In the genomic region with DNA sequence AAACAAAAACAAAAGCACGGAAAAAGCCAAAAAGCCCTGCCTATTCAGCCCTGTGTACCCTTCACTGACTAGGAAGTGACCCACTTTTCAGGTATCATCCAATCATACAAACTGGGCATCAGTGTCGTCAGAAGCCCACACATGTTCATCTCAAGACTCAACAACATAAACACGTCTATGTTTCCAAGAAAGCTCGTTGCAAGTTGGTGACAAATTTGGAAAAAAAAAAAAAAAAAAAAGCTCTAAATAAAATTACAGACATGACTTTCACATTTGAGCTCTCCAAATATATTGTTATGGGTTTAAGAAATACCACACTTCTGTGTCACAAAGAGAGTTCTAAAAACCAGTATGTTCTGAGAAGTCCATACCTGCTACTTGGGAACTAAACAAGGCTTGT, we compare ENCODE assay signal across 13 cellular contexts.
DNase-seq lines count a peak whose midpoint lies in the region; ATAC-seq and TF ChIP-seq lines count a peak whose summit lies in the region.
"Had no signal": no experiment of that assay in that cellular context is flagged by ENCODE, and none has a peak within 500 bp of the region (broad histone marks: within the 10 kb centered on the region; RNA-seq: fewer than 3 reads in every experiment).

No MANE protein-coding gene starts in this region.

- H3K9ac ChIP-seq in SK-N-SH (no peak overlapping the region), skeletal muscle satellite cell (ENCODE audit: low read depth, low read length) (peak overlapping the region; percentile 91)

- H3K4me2 ChIP-seq in SK-N-SH = peak overlapping the region; percentile 44; the same call in 1 of the 2 replicates
- peak overlapping the region; percentile 78 for H3K4me2 ChIP-seq in skeletal muscle satellite cell (ENCODE audit: low read length)

- DNase-seq in SK-N-SH (no peak), SJSA1 (ENCODE audit: low read depth in 1 of 2, low spot score in 2 of 2) (no peak), posterior vena cava (ENCODE audit: low spot score) (no peak), middle frontal gyrus (ENCODE audit: extremely low spot score, low spot score) (no peak)
- peak; percentile 57 to 60 (median 58) for DNase-seq in effector memory CD8-positive, alpha-beta T cell
- DNase-seq: activated CD4-positive, alpha-beta T cell treated with anti-CD3 and anti-CD28 coated beads for 1 hour; glutamatergic neuron; RPMI8226 had no signal

- CTCF ChIA-PET in SK-N-SH (lab: Yijun Ruan, JAX) = interaction anchor here (0.6 to 4.9 kb wide), 5 partner anchors 21 to 634 kb away, joined by 3 to 23 read pairs (median 3); no protein-coding TSS in a partner anchor

- H3K27me3 ChIP-seq in SK-N-SH (ENCODE audit: insufficient read depth) (no peaks in the 10 kb centered on the region), SJSA1 (replicated peaks) (no peaks in the 10 kb centered on the region), skeletal muscle satellite cell (ENCODE audit: control insufficient read depth, insufficient read depth, low read length) (no peaks in the 10 kb centered on the region)

- WGBS in SK-N-SH (ENCODE audit: low lambda C conversion rate) = 71% methylated on average over 4 of the region's 4 CpGs

- peaks cover 21% of the 10 kb centered on the region for H3F3A ChIP-seq in SK-N-SH (replicated peaks; ENCODE audit: insufficient read depth)

- POLR2A ChIA-PET in SK-N-SH (lab: Yijun Ruan, JAX) = interaction anchor here (0.6 kb wide), 1 partner anchor 88 kb away, joined by 3 read pairs; no protein-coding TSS in a partner anchor

- peaks cover 73 to 89% of the 10 kb centered on the region in 2 donors for H3K4me1 Mint-ChIP-seq in effector memory CD8-positive, alpha-beta T cell (ENCODE audit: low read depth in 2 of 2)

- H4K20me1 ChIP-seq in SK-N-SH (ENCODE audit: insufficient read depth) = peaks cover 21% of the 10 kb centered on the region; the same call in 1 of the 2 replicates

- H3K27ac ChIP-seq in SK-N-SH (ENCODE audit: low read depth in 2 of 2, low read length in 1 of 2) = peak overlapping the region in 1 of 2 experiments; percentile 72; a peak in 2 of 4 replicates
- H3K27ac ChIP-seq in SJSA1 = peak overlapping the region; percentile 1; the same call in 1 of the 2 replicates
- H3K27ac ChIP-seq: 22Rv1 had no signal

- no peaks in the 10 kb centered on the region for H3K27me3 Mint-ChIP-seq in effector memory CD8-positive, alpha-beta T cell

- ATAC-seq in SK-N-SH treated with all-trans-retinoic acid at 6 μM for 48 hours (no peak), GM21360 (IDR thresholded peaks at IDR 0.05; ENCODE audit: unreplicated experiment) (no peak)
- ATAC-seq in effector memory CD8-positive, alpha-beta T cell (replicated peaks) = peak; percentile 80

- no peak for TF ChIP-seq CTCF in SK-N-SH (IDR thresholded peaks at IDR 0.05)

- H3K4me3 ChIP-seq in SK-N-SH (ENCODE audit: low read depth in 2 of 2, low read length in 1 of 2) = no peak overlapping the region
- H3K4me3 ChIP-seq in SJSA1 = no peak overlapping the region
- peak overlapping the region; percentile 71 for H3K4me3 ChIP-seq in skeletal muscle satellite cell (ENCODE audit: low read length)
- H3K4me3 ChIP-seq: skin epidermis had no signal

- peak overlapping the region; percentile 87 to 92 for H3K4me3 Mint-ChIP-seq in effector memory CD8-positive, alpha-beta T cell

- peak overlapping the region; percentile 98 to 99 for H3K27ac Mint-ChIP-seq in effector memory CD8-positive, alpha-beta T cell

- no peak overlapping the region for H2AFZ ChIP-seq in SK-N-SH (ENCODE audit: low read depth)

- TF ChIP-seq RAD21 in SK-N-SH (IDR thresholded peaks at IDR 0.05; ENCODE audit: low read length) = no peak

- no peak for TF ChIP-seq EP300 in SK-N-SH (IDR thresholded peaks at IDR 0.05; ENCODE audit: borderline replicate concordance in 1 of 2, low read depth in 1 of 2, low read length in 1 of 2)

- H3K79me2 ChIP-seq in SK-N-SH (ENCODE audit: insufficient read depth) = peaks cover 100% of the 10 kb centered on the region

- H3K4me1 ChIP-seq in SK-N-SH (ENCODE audit: control insufficient read depth in 1 of 2, insufficient read depth in 2 of 2, low read depth in 1 of 2, low read length in 1 of 2) = peaks cover 2 to 38% of the 10 kb centered on the region in 2 experiments
- peaks cover 41% of the 10 kb centered on the region for H3K4me1 ChIP-seq in SJSA1 (replicated peaks)
- peaks cover 53% of the 10 kb centered on the region for H3K4me1 ChIP-seq in skeletal muscle satellite cell (ENCODE audit: control insufficient read depth, insufficient read depth, low read length)

- H3K36me3 ChIP-seq in SK-N-SH (replicated peaks in 1 of 2; ENCODE audit: control insufficient read depth in 1 of 2, insufficient read depth in 2 of 2, low read length in 1 of 2) = peaks cover 18 to 27% of the 10 kb centered on the region in 2 experiments
- peaks cover 20% of the 10 kb centered on the region for H3K36me3 ChIP-seq in SJSA1
- peaks cover 18% of the 10 kb centered on the region for H3K36me3 ChIP-seq in skeletal muscle satellite cell (ENCODE audit: insufficient read depth, low read length)

- H3K36me3 Mint-ChIP-seq in effector memory CD8-positive, alpha-beta T cell (ENCODE audit: insufficient read depth) = peaks cover 94% of the 10 kb centered on the region

- no peaks in the 10 kb centered on the region for H3K9me2 ChIP-seq in SK-N-SH

- intact Hi-C loops in posterior vena cava (cut with DNase I) = no loop called here

- H3K9me3 ChIP-seq in SK-N-SH = no peaks in the 10 kb centered on the region
- H3K9me3 ChIP-seq in SJSA1 (replicated peaks) = no peaks in the 10 kb centered on the region
- H3K9me3 ChIP-seq in skeletal muscle satellite cell (replicated peaks; ENCODE audit: low read length) = no peaks in the 10 kb centered on the region

- H3K9me3 Mint-ChIP-seq in effector memory CD8-positive, alpha-beta T cell = no peaks in the 10 kb centered on the region

TF ChIP-seq in SK-N-SH, 30 proteins besides CTCF, POLR2A, EP300 and RAD21:
- no peak for TF ChIP-seq JUND (IDR thresholded peaks at IDR 0.05)
- TF ChIP-seq, protein P1, sequence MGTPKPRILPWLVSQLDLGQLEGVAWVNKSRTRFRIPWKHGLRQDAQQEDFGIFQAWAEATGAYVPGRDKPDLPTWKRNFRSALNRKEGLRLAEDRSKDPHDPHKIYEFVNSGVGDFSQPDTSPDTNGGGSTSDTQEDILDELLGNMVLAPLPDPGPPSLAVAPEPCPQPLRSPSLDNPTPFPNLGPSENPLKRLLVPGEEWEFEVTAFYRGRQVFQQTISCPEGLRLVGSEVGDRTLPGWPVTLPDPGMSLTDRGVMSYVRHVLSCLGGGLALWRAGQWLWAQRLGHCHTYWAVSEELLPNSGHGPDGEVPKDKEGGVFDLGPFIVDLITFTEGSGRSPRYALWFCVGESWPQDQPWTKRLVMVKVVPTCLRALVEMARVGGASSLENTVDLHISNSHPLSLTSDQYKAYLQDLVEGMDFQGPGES (IDR thresholded peaks at IDR 0.05; ENCODE audit: low read depth, low read length) = no peak
- TF ChIP-seq, protein P2, sequence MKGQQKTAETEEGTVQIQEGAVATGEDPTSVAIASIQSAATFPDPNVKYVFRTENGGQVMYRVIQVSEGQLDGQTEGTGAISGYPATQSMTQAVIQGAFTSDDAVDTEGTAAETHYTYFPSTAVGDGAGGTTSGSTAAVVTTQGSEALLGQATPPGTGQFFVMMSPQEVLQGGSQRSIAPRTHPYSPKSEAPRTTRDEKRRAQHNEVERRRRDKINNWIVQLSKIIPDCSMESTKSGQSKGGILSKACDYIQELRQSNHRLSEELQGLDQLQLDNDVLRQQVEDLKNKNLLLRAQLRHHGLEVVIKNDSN (IDR thresholded peaks at IDR 0.05; ENCODE audit: borderline replicate concordance, low read depth) = no peak

TF ChIP-seq in SK-N-SH treated with all-trans-retinoic acid at 6 μM for 48 hours, 23 proteins besides CTCF, POLR2A, EP300 and RAD21 (continues in another document):
- TF ChIP-seq ZNF70 (CRISPR knock-in tag; IDR thresholded peaks at IDR 0.05) = no peak
- no peak for TF ChIP-seq GLIS3 (CRISPR knock-in tag; IDR thresholded peaks at IDR 0.05)
- TF ChIP-seq, protein P3, sequence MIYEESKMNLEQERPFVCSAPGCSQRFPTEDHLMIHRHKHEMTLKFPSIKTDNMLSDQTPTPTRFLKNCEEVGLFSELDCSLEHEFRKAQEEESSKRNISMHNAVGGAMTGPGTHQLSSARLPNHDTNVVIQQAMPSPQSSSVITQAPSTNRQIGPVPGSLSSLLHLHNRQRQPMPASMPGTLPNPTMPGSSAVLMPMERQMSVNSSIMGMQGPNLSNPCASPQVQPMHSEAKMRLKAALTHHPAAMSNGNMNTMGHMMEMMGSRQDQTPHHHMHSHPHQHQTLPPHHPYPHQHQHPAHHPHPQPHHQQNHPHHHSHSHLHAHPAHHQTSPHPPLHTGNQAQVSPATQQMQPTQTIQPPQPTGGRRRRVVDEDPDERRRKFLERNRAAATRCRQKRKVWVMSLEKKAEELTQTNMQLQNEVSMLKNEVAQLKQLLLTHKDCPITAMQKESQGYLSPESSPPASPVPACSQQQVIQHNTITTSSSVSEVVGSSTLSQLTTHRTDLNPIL (CRISPR knock-in tag; IDR thresholded peaks at IDR 0.05; ENCODE audit: low read depth) = no peak
- no peak for TF ChIP-seq ZNF8 (CRISPR knock-in tag; IDR thresholded peaks at IDR 0.05)
- TF ChIP-seq, protein P4, sequence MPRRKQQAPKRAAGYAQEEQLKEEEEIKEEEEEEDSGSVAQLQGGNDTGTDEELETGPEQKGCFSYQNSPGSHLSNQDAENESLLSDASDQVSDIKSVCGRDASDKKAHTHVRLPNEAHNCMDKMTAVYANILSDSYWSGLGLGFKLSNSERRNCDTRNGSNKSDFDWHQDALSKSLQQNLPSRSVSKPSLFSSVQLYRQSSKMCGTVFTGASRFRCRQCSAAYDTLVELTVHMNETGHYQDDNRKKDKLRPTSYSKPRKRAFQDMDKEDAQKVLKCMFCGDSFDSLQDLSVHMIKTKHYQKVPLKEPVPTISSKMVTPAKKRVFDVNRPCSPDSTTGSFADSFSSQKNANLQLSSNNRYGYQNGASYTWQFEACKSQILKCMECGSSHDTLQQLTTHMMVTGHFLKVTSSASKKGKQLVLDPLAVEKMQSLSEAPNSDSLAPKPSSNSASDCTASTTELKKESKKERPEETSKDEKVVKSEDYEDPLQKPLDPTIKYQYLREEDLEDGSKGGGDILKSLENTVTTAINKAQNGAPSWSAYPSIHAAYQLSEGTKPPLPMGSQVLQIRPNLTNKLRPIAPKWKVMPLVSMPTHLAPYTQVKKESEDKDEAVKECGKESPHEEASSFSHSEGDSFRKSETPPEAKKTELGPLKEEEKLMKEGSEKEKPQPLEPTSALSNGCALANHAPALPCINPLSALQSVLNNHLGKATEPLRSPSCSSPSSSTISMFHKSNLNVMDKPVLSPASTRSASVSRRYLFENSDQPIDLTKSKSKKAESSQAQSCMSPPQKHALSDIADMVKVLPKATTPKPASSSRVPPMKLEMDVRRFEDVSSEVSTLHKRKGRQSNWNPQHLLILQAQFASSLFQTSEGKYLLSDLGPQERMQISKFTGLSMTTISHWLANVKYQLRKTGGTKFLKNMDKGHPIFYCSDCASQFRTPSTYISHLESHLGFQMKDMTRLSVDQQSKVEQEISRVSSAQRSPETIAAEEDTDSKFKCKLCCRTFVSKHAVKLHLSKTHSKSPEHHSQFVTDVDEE (CRISPR knock-in tag; IDR thresholded peaks at IDR 0.05) = no peak
- no peak for TF ChIP-seq ZNF565 (CRISPR knock-in tag; conservative IDR thresholded peaks at IDR 0.05; ENCODE audit: low read depth)
- TF ChIP-seq TOX (CRISPR knock-in tag; IDR thresholded peaks at IDR 0.05; ENCODE audit: borderline replicate concordance) = no peak

Comparison
In these comparisons a context has a peak if more than half of its experiments do, and no peak if none do; other contexts are left out.
1. DNase-seq: peak in effector memory CD8-positive, alpha-beta T cell (3 of 3); none in SK-N-SH (single experiment), SJSA1 (0 of 2), posterior vena cava (single experiment) and middle frontal gyrus (single experiment).